Comparison of ENCODE assay signal across 13 cellular contexts in genomic region chr11:74871037-74871436, GRCh38.
"Had no signal": no experiment of that assay in that cellular context is flagged by ENCODE, and none has a peak within 500 bp of the region (broad histone marks: within the 10 kb centered on the region; RNA-seq: fewer than 3 reads in every experiment).

No MANE protein-coding gene starts in this region.

- H3K4me1 ChIP-seq: gastrocnemius medialis, heart right ventricle, sigmoid colon, testis, upper lobe of right lung had no signal

- H3K9me3 ChIP-seq: testis had no signal

- H3K4me3 ChIP-seq: heart right ventricle, sigmoid colon, testis, upper lobe of right lung had no signal

- H3K27ac ChIP-seq: gastrocnemius medialis, heart right ventricle, sigmoid colon, testis, upper lobe of right lung had no signal

- H3K27me3 ChIP-seq: gastrocnemius medialis, heart right ventricle, sigmoid colon, testis, upper lobe of right lung had no signal

- H3K36me3 ChIP-seq: upper lobe of right lung had no signal

- ATAC-seq: gastrocnemius medialis; heart right ventricle; stimulated activated naive CD8-positive, alpha-beta T cell treated with anti-CD3 and anti-CD28 coated beads, Interleukin-15, Interleukin-2, amounts not matched to agents 100 U/mL and 50 U/mL, for 24 hours had no signal

- DNase-seq: activated B cell treated with CpG ODN at 0.5 μM for 24 hours; activated naive CD4-positive, alpha-beta T cell treated with anti-CD3 and anti-CD28 coated beads, Interleukin-2, amount 50 U/mL, for 16 hours; amniotic stem cell; cerebellar nuclear complex; gastrocnemius medialis; heart right ventricle; sigmoid colon; stimulated activated CD4-positive, alpha-beta T cell treated with anti-CD3 and anti-CD28 coated beads, Interleukin-4, amount 100 ng/mL, for 1 hour; stimulated activated CD8-positive, alpha-beta memory T cell treated with anti-CD3 and anti-CD28 coated beads, Interleukin-4, amount 100 ng/mL, for 48 hours; stimulated activated naive CD8-positive, alpha-beta T cell treated with anti-CD3 and anti-CD28 coated beads, Interleukin-15, Interleukin-2, amounts not matched to agents 100 U/mL and 50 U/mL, for 24 hours; testis; upper lobe of right lung had no signal

- FAIRE-seq: islet of Langerhans had no signal
